ENCODE assay signal across 10 cellular contexts in genomic region chr1:64038965-64039926, GRCh38.
DNase-seq lines count a peak whose midpoint lies in the region; ATAC-seq and TF ChIP-seq lines count a peak whose summit lies in the region.
"Had no signal": no experiment of that assay in that cellular context is flagged by ENCODE, and none has a peak within 500 bp of the region (broad histone marks: within the 10 kb centered on the region; RNA-seq: fewer than 3 reads in every experiment).

No MANE protein-coding gene starts in this region.

- no peak overlapping the region for H2BK5ac ChIP-seq in mesendoderm (ENCODE audit: low read length)

- intact Hi-C loops in Right ventricle myocardium inferior (cut with DNase I) (no loop called here), cardiac septum (cut with DNase I) (no loop called here), mammary epithelial cell (cut with micrococcal nuclease) (loop anchor here (1.0 to 5.0 kb wide), 2 partner anchors 57 to 98 kb away; no protein-coding TSS in a partner anchor), aorta (cut with DNase I) (loop anchor here in 1 of 2 donors (5.0 kb wide), 1 partner anchor 62 kb away; no protein-coding TSS in a partner anchor)

- no peaks in the 10 kb centered on the region for H3K9me3 Mint-ChIP-seq in activated T-cell treated with anti-CD3 and anti-CD28 coated beads, Interleukin-2, amount 50 U/mL, for 24 hours

- no peaks in the 10 kb centered on the region for H3K4me1 Mint-ChIP-seq in activated T-cell treated with anti-CD3 and anti-CD28 coated beads, Interleukin-2, amount 50 U/mL, for 24 hours (ENCODE audit: low read depth)

- no peak overlapping the region for H3K27ac Mint-ChIP-seq in activated T-cell treated with anti-CD3 and anti-CD28 coated beads, Interleukin-2, amount 50 U/mL, for 24 hours

- H3K27me3 ChIP-seq in mammary epithelial cell (ENCODE audit: insufficient read depth, low read length) = no peaks in the 10 kb centered on the region
- H3K27me3 ChIP-seq in layer of hippocampus (ENCODE audit: control insufficient read depth, insufficient read depth, low read length) = no peaks in the 10 kb centered on the region
- no peaks in the 10 kb centered on the region for H3K27me3 ChIP-seq in aorta (ENCODE audit: control insufficient read depth in 1 of 2, insufficient read depth in 2 of 2, low read length in 1 of 2)
- no peaks in the 10 kb centered on the region for H3K27me3 ChIP-seq in mesendoderm (ENCODE audit: insufficient read depth, low read length, poor library complexity)
- H3K27me3 ChIP-seq: right lobe of liver had no signal

- H2BK15ac ChIP-seq in mesendoderm (replicated peaks; ENCODE audit: low read depth) = no peak overlapping the region

- CTCF ChIA-PET in mammary epithelial cell (lab: Charles Lee; ENCODE audit: low non-redundant PET) = interaction anchor here (0.6 to 0.8 kb wide), 2 partner anchors 20 to 83 kb away, joined by 3 to 5 read pairs; no protein-coding TSS in a partner anchor

- H4K8ac ChIP-seq in mesendoderm (ENCODE audit: low read depth, low read length) = no peak overlapping the region

- DNase-seq in Right ventricle myocardium inferior (ENCODE audit: missing footprints) (no peak), cardiac septum (ENCODE audit: low spot score) (no peak), mammary epithelial cell (peak; percentile 100), aorta (peak in 1 of 2 donors; percentile 60), mesendoderm (no peak)
- no peak for DNase-seq in activated T-cell treated with anti-CD3 and anti-CD28 coated beads, Interleukin-2, amount 50 U/mL, for 24 hours
- DNase-seq in stimulated activated CD4-positive, alpha-beta T cell treated with anti-CD3 and anti-CD28 coated beads, Interleukin-4, amount 100 ng/mL, for 4 hours = no peak
- DNase-seq: DND-41, right lobe of liver had no signal

- H2BK120ac ChIP-seq in mesendoderm (ENCODE audit: low read depth, low read length) = no peak overlapping the region

- H3K36me3 ChIP-seq in mammary epithelial cell (ENCODE audit: insufficient read depth, low read length) (no peaks in the 10 kb centered on the region), aorta (ENCODE audit: control insufficient read depth in 1 of 2, insufficient read depth in 2 of 2, low read length in 1 of 2) (no peaks in the 10 kb centered on the region), mesendoderm (ENCODE audit: control insufficient read depth, insufficient read depth, low read length) (no peaks in the 10 kb centered on the region)
- H3K36me3 ChIP-seq: right lobe of liver had no signal

- peaks cover 12% of the 10 kb centered on the region for H3K27me3 Mint-ChIP-seq in activated T-cell treated with anti-CD3 and anti-CD28 coated beads, Interleukin-2, amount 50 U/mL, for 24 hours

- H3K4me3 ChIP-seq in mammary epithelial cell (replicated peaks in 1 of 3; ENCODE audit: insufficient read depth in 1 of 3, low read depth in 2 of 3, low read length in 3 of 3) = no peak overlapping the region
- no peak overlapping the region for H3K4me3 ChIP-seq in aorta (ENCODE audit: low read length in 2 of 2)
- H3K4me3 ChIP-seq in mesendoderm (ENCODE audit: low read length) = no peak overlapping the region
- H3K4me3 ChIP-seq: right lobe of liver had no signal

- peak overlapping the region; percentile 11 for H2AFZ ChIP-seq in mammary epithelial cell (ENCODE audit: low read depth, low read length)

- TF ChIP-seq CTCF in mammary epithelial cell (conservative IDR thresholded peaks at IDR 0.05 in 1 of 2, IDR thresholded peaks at IDR 0.05 in 1 of 2; ENCODE audit: extremely low read depth in 1 of 2, insufficient read depth in 1 of 2, low read depth in 1 of 2, low read length in 2 of 2) = no peak

- no peaks in the 10 kb centered on the region for H4K20me1 ChIP-seq in mammary epithelial cell (ENCODE audit: insufficient read depth, low read length)

- no peaks in the 10 kb centered on the region for H3K79me2 ChIP-seq in mammary epithelial cell (ENCODE audit: insufficient read depth, low read length)
- no peaks in the 10 kb centered on the region for H3K79me2 ChIP-seq in mesendoderm (ENCODE audit: control insufficient read depth, insufficient read depth, low read length)

- no peaks in the 10 kb centered on the region for H3K36me3 Mint-ChIP-seq in activated T-cell treated with anti-CD3 and anti-CD28 coated beads, Interleukin-2, amount 50 U/mL, for 24 hours (ENCODE audit: low read depth)

- no peaks in the 10 kb centered on the region for H3K79me1 ChIP-seq in mesendoderm (ENCODE audit: low read length)

- peak overlapping the region; percentile 22 for H3K4me2 ChIP-seq in mammary epithelial cell (ENCODE audit: insufficient read depth, low read depth, low read length)
- no peak overlapping the region for H3K4me2 ChIP-seq in mesendoderm (ENCODE audit: low read length)

- H3K18ac ChIP-seq in mesendoderm (ENCODE audit: low read length) = no peak overlapping the region

- no peak overlapping the region for H2AK5ac ChIP-seq in mesendoderm (ENCODE audit: low read length)

- H3K4ac ChIP-seq in mesendoderm (ENCODE audit: low read depth, low read length) = no peak overlapping the region

- H3K27ac ChIP-seq in mammary epithelial cell (ENCODE audit: insufficient read depth, low read depth, low read length) (peak overlapping the region; percentile 78), layer of hippocampus (ENCODE audit: low read depth, low read length) (peak overlapping the region; percentile 77), aorta (ENCODE audit: low read depth in 1 of 2, low read length in 2 of 2) (peak overlapping the region; percentile 47 to 66), mesendoderm (ENCODE audit: low read depth, low read length) (no peak overlapping the region)
- H3K27ac ChIP-seq: right lobe of liver had no signal

- no peak overlapping the region for H3K23ac ChIP-seq in mesendoderm (ENCODE audit: low read length)

- no peak overlapping the region for H3K56ac ChIP-seq in mesendoderm (ENCODE audit: low read length)

- no TSS peak for BruUV-seq in mammary epithelial cell (replicated peaks; lab: Mats Ljungman, UMichigan)

- H3K9me3 ChIP-seq in mammary epithelial cell (replicated peaks; ENCODE audit: insufficient read depth, low read length) = no peaks in the 10 kb centered on the region
- H3K9me3 ChIP-seq in aorta (ENCODE audit: control insufficient read depth, low read length) = no peaks in the 10 kb centered on the region
- H3K9me3 ChIP-seq: right lobe of liver had no signal

- dilution Hi-C loops in mammary epithelial cell (cut with HindIII; ENCODE audit: low sequenced_read_pairs) = no loop called here

- no peak overlapping the region for H4K5ac ChIP-seq in mesendoderm (ENCODE audit: low read length)

- ATAC-seq in Right ventricle myocardium inferior (peak; percentile 68), aorta (ENCODE audit: low FRiP score) (peak; percentile 82)

- WGBS in mammary epithelial cell (ENCODE audit: low coverage, missing lambda C conversion rate) = 25% methylated on average over 4 of the region's 4 CpGs
- 23 to 24% methylated on average over 4 of the region's 4 CpGs for WGBS in aorta, 2 donors
- no CpG with 5 or more reads among the region's 4 CpGs for WGBS in mesendoderm (ENCODE audit: extremely low coverage, insufficient coverage, low lambda C conversion rate)

- H3K4me1 ChIP-seq in mammary epithelial cell (ENCODE audit: insufficient read depth, low read length) (peaks cover 57% of the 10 kb centered on the region), aorta (ENCODE audit: control insufficient read depth in 1 of 2, insufficient read depth in 2 of 2, low read length in 2 of 2) (peaks cover 23 to 30% of the 10 kb centered on the region in 2 donors), mesendoderm (ENCODE audit: control insufficient read depth, low read depth, low read length) (no peaks in the 10 kb centered on the region)
- H3K4me1 ChIP-seq: right lobe of liver had no signal

- in situ Hi-C loops in mammary epithelial cell (cut with MboI; ENCODE audit: low sequenced_read_pairs in 2 of 2) = no loop called here

- H3K9ac ChIP-seq in mammary epithelial cell (ENCODE audit: insufficient read depth, low read length) (no peak overlapping the region), mesendoderm (ENCODE audit: low read length) (no peak overlapping the region)

- no peak overlapping the region for H3K4me3 Mint-ChIP-seq in activated T-cell treated with anti-CD3 and anti-CD28 coated beads, Interleukin-2, amount 50 U/mL, for 24 hours
